8 cellular contexts compared by ENCODE assay signal in genomic region chr7:149624006-149624405, GRCh38.
DNase-seq lines count a peak whose midpoint lies in the region; ATAC-seq and TF ChIP-seq lines count a peak whose summit lies in the region.

No MANE protein-coding gene starts in this region.

- H3K27me3 ChIP-seq in A673 (replicated peaks; ENCODE audit: insufficient read depth, low read depth, low read length, poor library complexity), result no peaks in the 10 kb centered on the region

- BruUV-seq in A673 (replicated peaks; lab: Mats Ljungman, UMichigan), result no TSS peak

- POLR2A ChIA-PET in A673 (lab: Charles Lee; ENCODE audit: low non-redundant PET), result interaction anchor here (0.6 kb wide), 1 partner anchor 435 kb away, joined by 14 read pairs; no protein-coding TSS in a partner anchor

- peak overlapping the region; percentile 96 for H3K4me3 ChIP-seq in A673 (ENCODE audit: low read depth, low read length, poor library complexity, severe bottlenecking)

- H3K36me3 ChIP-seq in A673 (ENCODE audit: insufficient read depth, low read length, poor library complexity, severe bottlenecking), result peaks cover 22% of the 10 kb centered on the region

- H3K4me1 ChIP-seq in A673 (ENCODE audit: insufficient read depth, low read length, poor library complexity, severe bottlenecking), result peaks cover 33% of the 10 kb centered on the region

- H3K27ac ChIP-seq in A673 (ENCODE audit: low read depth, low read length, poor library complexity, severe bottlenecking) (peak overlapping the region; percentile 90), VCaP (peak overlapping the region; percentile 99)

- DNase-seq in A673 (ENCODE audit: low spot score) (peak; percentile 23), left lobe of liver (ENCODE audit: low spot score) (peak; percentile 53), NCI-H524 treated with DMSO at 0.1 percent for 48 hours (lab: John Stamatoyannopoulos, UW) (no peak)
- DNase-seq in central memory CD4-positive, alpha-beta T cell, result peak; percentile 29
- peak; percentile 16 for DNase-seq in stimulated activated CD8-positive, alpha-beta memory T cell treated with anti-CD3 and anti-CD28 coated beads, Interleukin-12 subunit alpha, Interleukin-12 subunit beta, amount 100 ng/mL, for 1 hour (ENCODE audit: low read depth)

- CTCF ChIA-PET in A673 (lab: Charles Lee), result no interaction called here

- TF ChIP-seq CTCF in A673 (conservative IDR thresholded peaks at IDR 0.05; ENCODE audit: low read depth, low read length), result no peak
- TF ChIP-seq CTCF in VCaP (conservative IDR thresholded peaks at IDR 0.05), result no peak

- ATAC-seq in GM19025 (IDR thresholded peaks at IDR 0.05; ENCODE audit: low read depth, unreplicated experiment) (peak; percentile 9), HG03432 (IDR thresholded peaks at IDR 0.05; ENCODE audit: unreplicated experiment) (peak; percentile 23), left lobe of liver (peak; percentile 31)

- intact Hi-C loops in A673 (cut with micrococcal nuclease; ENCODE audit: unreplicated experiment), result loop anchor here (10.0 kb wide), 1 partner anchor 359 kb away; the partner anchor contains the start of gene ZNF783

- no peaks in the 10 kb centered on the region for H3K9me3 ChIP-seq in A673 (ENCODE audit: low read depth, low read length, poor library complexity, severe bottlenecking)
